Comparison of ENCODE assay signal across 1 cellular context in the genomic region with DNA sequence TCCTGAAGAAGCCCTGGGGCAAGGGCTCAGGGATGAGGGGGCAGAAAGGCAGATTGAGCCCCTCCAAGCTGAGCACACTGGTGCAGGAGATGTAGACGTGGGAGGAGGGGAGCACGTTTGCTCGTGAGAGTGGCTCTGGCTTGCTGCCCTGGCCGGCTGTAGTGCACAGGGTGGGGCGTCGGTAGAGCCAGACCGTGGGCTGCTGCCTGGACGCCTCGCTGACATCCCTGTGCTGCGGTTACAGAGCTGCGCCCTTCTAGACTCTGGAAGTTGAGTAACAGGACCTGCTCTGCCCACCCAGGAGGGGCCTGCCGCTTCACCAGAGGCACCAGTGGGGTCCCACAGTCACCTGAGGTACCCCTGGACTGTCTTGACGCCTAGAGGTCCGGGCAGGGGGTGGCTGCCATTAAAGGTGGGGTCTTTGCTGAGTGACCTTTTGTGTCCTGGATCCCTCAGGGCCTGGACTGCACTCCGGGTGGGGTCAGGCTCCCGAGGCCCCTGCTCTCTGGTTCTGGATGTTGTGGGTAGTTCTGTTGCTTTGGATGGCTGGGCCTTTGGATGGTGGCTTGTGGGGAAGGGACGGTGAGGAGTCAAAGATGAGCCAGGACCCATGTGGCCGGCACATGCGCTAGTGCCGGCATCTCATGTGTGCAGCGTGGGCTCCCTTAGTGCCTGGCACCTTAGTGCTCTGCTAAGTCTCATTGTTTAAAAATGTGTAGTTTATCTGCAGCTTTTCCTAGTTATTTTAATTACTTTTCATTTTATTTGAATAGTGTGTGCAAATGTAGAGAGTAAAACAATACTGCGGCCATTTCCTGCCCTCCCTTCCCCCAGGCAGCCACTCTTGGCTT.
TF ChIP-seq lines count a peak whose summit lies in the region.

No MANE protein-coding gene starts in this region.

TF ChIP-seq in HepG2, 621 proteins besides CTCF, POLR2A, EP300 and RAD21:
- TF ChIP-seq CENPT (CRISPR knock-in tag; IDR thresholded peaks at IDR 0.05; ENCODE audit: low read depth) (no peak), GLMP (CRISPR knock-in tag; IDR thresholded peaks at IDR 0.05; ENCODE audit: borderline replicate concordance) (0 out of 2 replicates have a peak, but pooled peaks have one; percentile 11), NFIB (CRISPR knock-in tag; IDR thresholded peaks at IDR 0.05; ENCODE audit: borderline replicate concordance) (0 out of 2 replicates have a peak, but pooled peaks have one; percentile 57), AGO2 (optimal IDR thresholded peaks at IDR 0.05; ENCODE audit: low read depth, low read length) (peak; percentile 63)
- TF ChIP-seq, protein P1, sequence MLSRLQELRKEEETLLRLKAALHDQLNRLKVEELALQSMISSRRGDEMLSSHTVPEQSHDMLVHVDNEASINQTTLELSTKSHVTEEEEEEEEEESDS (CRISPR knock-in tag; IDR thresholded peaks at IDR 0.05; ENCODE audit: borderline replicate concordance) = 0 out of 2 replicates have a peak, but pooled peaks have one; percentile 9
